8 cellular contexts compared by ENCODE assay signal in the genomic region with DNA sequence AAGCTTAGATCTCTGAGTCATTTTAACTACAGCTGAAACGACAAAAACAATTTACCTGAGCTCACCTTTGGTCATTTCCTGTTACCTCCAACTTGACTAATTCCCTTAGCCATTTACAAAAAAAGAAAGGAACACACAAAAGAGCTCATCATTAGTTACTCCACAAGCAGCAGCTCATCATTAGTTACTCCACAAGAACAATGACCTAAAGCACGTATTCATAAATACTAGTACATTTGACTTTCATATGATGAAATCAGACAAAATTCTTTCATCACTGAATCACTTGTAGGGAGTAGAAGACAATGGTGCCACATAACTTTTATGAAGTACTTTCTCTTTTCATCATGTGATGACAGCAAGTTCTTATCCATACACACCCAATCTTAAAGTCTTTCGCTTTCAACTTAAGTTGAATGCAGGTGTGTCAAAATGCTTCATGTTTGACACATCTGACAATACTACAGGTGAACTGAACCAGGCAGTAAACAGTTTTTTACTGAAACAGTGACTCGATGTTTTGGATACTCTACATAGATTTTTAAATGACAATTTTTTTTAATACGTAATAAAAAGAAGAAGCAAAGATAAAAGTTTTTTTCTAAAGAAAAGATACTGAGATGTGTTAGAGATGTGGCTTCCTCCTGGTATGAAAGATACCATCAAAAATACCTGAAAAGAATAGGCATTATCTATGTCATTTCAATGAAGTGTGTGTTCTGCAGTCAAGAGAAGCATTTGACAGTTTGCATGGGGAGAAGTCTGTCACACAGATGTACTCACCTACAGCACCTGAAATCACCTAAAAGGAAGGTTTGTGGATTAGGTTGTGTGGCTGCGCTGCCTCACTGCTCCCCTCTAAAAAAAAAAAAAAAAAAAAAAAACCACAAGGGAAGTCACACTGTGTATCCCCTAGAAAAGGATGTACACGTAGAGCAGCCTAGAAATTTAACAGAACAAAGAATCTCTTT.
DNase-seq lines count a peak whose midpoint lies in the region; ATAC-seq and TF ChIP-seq lines count a peak whose summit lies in the region.

No MANE protein-coding gene starts in this region.

- ATAC-seq in CD4-positive, alpha-beta T cell (ENCODE audit: poor library complexity): peak; percentile 78
- no peak for ATAC-seq in GM23338
- ATAC-seq in HG02610 (IDR thresholded peaks at IDR 0.05; ENCODE audit: unreplicated experiment): no peak
- ATAC-seq in GM18519 (IDR thresholded peaks at IDR 0.05; ENCODE audit: low FRiP score, unreplicated experiment): no peak

- H4K20me1 ChIP-seq in GM23338 (replicated peaks; ENCODE audit: insufficient read depth): no peaks in the 10 kb centered on the region

- H3K27ac Mint-ChIP-seq in CD4-positive, alpha-beta T cell: peak overlapping the region; percentile 81
- peak overlapping the region; percentile 86 for H3K27ac Mint-ChIP-seq in GM23338
- H3K27ac Mint-ChIP-seq in T-helper 2 cell treated with Interferon-gamma antibody and Interleukin-4, amounts not matched to agents 5 μg/mL and 100 μg/mL, for 36 hours: peak overlapping the region; percentile 83

- peaks cover 11% of the 10 kb centered on the region for H3K4me1 ChIP-seq in GM23338 (ENCODE audit: insufficient read depth)
- H3K4me1 ChIP-seq in tibial artery: no peaks in the 10 kb centered on the region

- peak in 2 of 10 experiments; percentile 5 to 13 for DNase-seq in CD4-positive, alpha-beta T cell
- DNase-seq in GM23338 (ENCODE audit: low spot score): no peak
- DNase-seq in T-helper 2 cell treated with Interferon-gamma antibody and Interleukin-4, amounts not matched to agents 5 μg/mL and 100 μg/mL, for 36 hours (ENCODE audit: low spot score): no peak
- DNase-seq in fibroblast of villous mesenchyme (ENCODE audit: low read depth): peak; percentile 49
- DNase-seq in posterior vena cava (ENCODE audit: low spot score): no peak
- DNase-seq in tibial artery: no peak

- no peaks in the 10 kb centered on the region for H3K9me3 ChIP-seq in CD4-positive, alpha-beta T cell (ENCODE audit: control insufficient read depth, low read length)
- no peaks in the 10 kb centered on the region for H3K9me3 ChIP-seq in tibial artery

- POLR2A ChIA-PET in CD4-positive, alpha-beta T cell (lab: Charles Lee): interaction anchor here (0.7 to 2.1 kb wide), 9 partner anchors 10 to 405 kb away, joined by 3 to 14 read pairs (median 4); no protein-coding TSS in a partner anchor

- intact Hi-C loops in CD4-positive, alpha-beta T cell (cut with DNase I, micrococcal nuclease): loop anchor here in 1 of 2 experiments (1.0 to 2.0 kb wide), 2 partner anchors 97 to 200 kb away; no protein-coding TSS in a partner anchor
- intact Hi-C loops in posterior vena cava (cut with DNase I) (no loop called here), tibial artery (cut with DNase I; ENCODE audit: low total_unique reads) (no loop called here)

- no peak overlapping the region for H3K4me2 ChIP-seq in GM23338

- no peaks in the 10 kb centered on the region for H3K9me3 Mint-ChIP-seq in CD4-positive, alpha-beta T cell
- no peaks in the 10 kb centered on the region for H3K9me3 Mint-ChIP-seq in GM23338
- no peaks in the 10 kb centered on the region for H3K9me3 Mint-ChIP-seq in T-helper 2 cell treated with Interferon-gamma antibody and Interleukin-4, amounts not matched to agents 5 μg/mL and 100 μg/mL, for 36 hours

- no peaks in the 10 kb centered on the region for H3K79me2 ChIP-seq in GM23338 (replicated peaks; ENCODE audit: insufficient read depth)

- no peaks in the 10 kb centered on the region for H3K27me3 ChIP-seq in CD4-positive, alpha-beta T cell (ENCODE audit: control insufficient read depth, insufficient read depth, low read length)
- H3K27me3 ChIP-seq in GM23338 (ENCODE audit: insufficient read depth): no peaks in the 10 kb centered on the region
- H3K27me3 ChIP-seq in tibial artery: no peaks in the 10 kb centered on the region

- peak overlapping the region; percentile 76 for H3K4me3 Mint-ChIP-seq in CD4-positive, alpha-beta T cell
- H3K4me3 Mint-ChIP-seq in GM23338: no peak overlapping the region
- peak overlapping the region; percentile 71 for H3K4me3 Mint-ChIP-seq in T-helper 2 cell treated with Interferon-gamma antibody and Interleukin-4, amounts not matched to agents 5 μg/mL and 100 μg/mL, for 36 hours

- no peaks in the 10 kb centered on the region for H3F3A ChIP-seq in GM23338 (replicated peaks; ENCODE audit: low read depth)

- CTCF ChIA-PET in CD4-positive, alpha-beta T cell (lab: Charles Lee): interaction anchor here (0.7 to 1.3 kb wide), 3 partner anchors 28 to 246 kb away, joined by 3 to 5 read pairs (median 4); no protein-coding TSS in a partner anchor

- no peaks in the 10 kb centered on the region for H3K27me3 Mint-ChIP-seq in CD4-positive, alpha-beta T cell
- peaks cover 2% of the 10 kb centered on the region for H3K27me3 Mint-ChIP-seq in GM23338 (ENCODE audit: insufficient read depth, low read depth, poor library complexity)
- H3K27me3 Mint-ChIP-seq in T-helper 2 cell treated with Interferon-gamma antibody and Interleukin-4, amounts not matched to agents 5 μg/mL and 100 μg/mL, for 36 hours (ENCODE audit: low read depth): no peaks in the 10 kb centered on the region

- H3K9me2 ChIP-seq in GM23338 (ENCODE audit: insufficient read depth): no peaks in the 10 kb centered on the region

- H2AFZ ChIP-seq in GM23338: no peak overlapping the region

- H3K4me1 Mint-ChIP-seq in CD4-positive, alpha-beta T cell (ENCODE audit: low read depth): peaks cover 41% of the 10 kb centered on the region
- peaks cover 27% of the 10 kb centered on the region for H3K4me1 Mint-ChIP-seq in GM23338
- peaks cover 58% of the 10 kb centered on the region for H3K4me1 Mint-ChIP-seq in T-helper 2 cell treated with Interferon-gamma antibody and Interleukin-4, amounts not matched to agents 5 μg/mL and 100 μg/mL, for 36 hours (ENCODE audit: low read depth)

- H3K4me3 ChIP-seq in GM23338 (no peak overlapping the region), fibroblast of villous mesenchyme (ENCODE audit: low read depth, low read length) (no peak overlapping the region), tibial artery (no peak overlapping the region)

- H3K36me3 ChIP-seq in GM23338 (ENCODE audit: insufficient read depth) (0 out of 2 replicates have a peak, but pooled peaks cover 3% of the 10 kb centered on the region), tibial artery (peaks cover 0 to 4% (median 0%) of the 10 kb centered on the region in 3 donors)

- H3K36me3 Mint-ChIP-seq in CD4-positive, alpha-beta T cell (ENCODE audit: low read depth): peaks cover 21% of the 10 kb centered on the region
- peaks cover 2% of the 10 kb centered on the region; the same call in 2 of the 3 replicates for H3K36me3 Mint-ChIP-seq in GM23338 (ENCODE audit: low read depth)
- peaks cover 49% of the 10 kb centered on the region for H3K36me3 Mint-ChIP-seq in T-helper 2 cell treated with Interferon-gamma antibody and Interleukin-4, amounts not matched to agents 5 μg/mL and 100 μg/mL, for 36 hours (ENCODE audit: low read depth)

- no peak for TF ChIP-seq CTCF in CD4-positive, alpha-beta T cell (IDR thresholded peaks at IDR 0.05)
- TF ChIP-seq CTCF in GM23338 (conservative IDR thresholded peaks at IDR 0.05; ENCODE audit: low read depth in 2 of 2) (no peak), fibroblast of villous mesenchyme (IDR thresholded peaks at IDR 0.05; ENCODE audit: insufficient read depth, low read depth, low read length) (no peak), tibial artery (IDR thresholded peaks at IDR 0.05) (no peak)

- no peak overlapping the region for H3K27ac ChIP-seq in CD4-positive, alpha-beta T cell (ENCODE audit: low read depth, low read length)
- H3K27ac ChIP-seq in GM23338 (ENCODE audit: low read depth) (no peak overlapping the region), tibial artery (no peak overlapping the region)

TF ChIP-seq in GM23338, 12 proteins besides CTCF, POLR2A, EP300 and RAD21 (continues in another document):
- no peak for TF ChIP-seq STAT1 (IDR thresholded peaks at IDR 0.05; ENCODE audit: unreplicated experiment)
- TF ChIP-seq ZNF331 (CRISPR knock-in tag; IDR thresholded peaks at IDR 0.05; ENCODE audit: low read depth): no peak
- TF ChIP-seq CREB1 (CRISPR knock-in tag; IDR thresholded peaks at IDR 0.05; ENCODE audit: low read depth): no peak
- no peak for TF ChIP-seq NANOG (IDR thresholded peaks at IDR 0.05; ENCODE audit: borderline replicate concordance)
